8 cellular contexts compared by ENCODE assay signal in genomic region chr15:78506971-78507830, GRCh38. TPM values are rescaled to one million over a fixed set of nuclear protein-coding genes. Genes with fewer than 3 reads are reported as not detected.
DNase-seq lines count a peak whose midpoint lies in the region; ATAC-seq and TF ChIP-seq lines count a peak whose summit lies in the region.

TSS of gene HYKK (plus strand) at chr15:78507577. CDS start at chr15:78513089, 5,512 bp downstream.

- H3K4me3 ChIP-seq in AG10803 (ENCODE audit: low read length) = peak within 1 kb of the TSS; percentile 92
- peak within 1 kb of the TSS; percentile 94 for H3K4me3 ChIP-seq in choroid plexus epithelial cell (ENCODE audit: low read depth, low read length)
- peak within 1 kb of the TSS; percentile 70 for H3K4me3 ChIP-seq in kidney epithelial cell (ENCODE audit: low read depth, low read length)

- no peak for TF ChIP-seq CTCF in AG10803 (conservative IDR thresholded peaks at IDR 0.05; ENCODE audit: low read length)
- TF ChIP-seq CTCF in choroid plexus epithelial cell (conservative IDR thresholded peaks at IDR 0.05; ENCODE audit: low read depth, low read length) = no peak
- peak; percentile 7 for TF ChIP-seq CTCF in kidney epithelial cell (IDR thresholded peaks at IDR 0.05; ENCODE audit: insufficient read depth, low read length, poor library complexity, severe bottlenecking)

- no peaks in the 10 kb centered on the region for H3K27me3 ChIP-seq in kidney epithelial cell (ENCODE audit: control insufficient read depth, insufficient read depth, low read length)

- DNase-seq in AG10803 (ENCODE audit: low read depth) (peak; percentile 94), NCI-H460 (ENCODE audit: extremely low read depth, low read depth) (peak; percentile 97), choroid plexus epithelial cell (ENCODE audit: low read depth) (peak; percentile 99), kidney epithelial cell (ENCODE audit: low read depth) (peak; percentile 93)
- DNase-seq in activated CD4-positive, alpha-beta T cell treated with anti-CD3 and anti-CD28 coated beads for 24 hours (ENCODE audit: low read depth in 2 of 2) = peak; percentile 56 to 69
- DNase-seq in stimulated activated CD4-positive, alpha-beta T cell treated with anti-CD3 and anti-CD28 coated beads, Interleukin-15, amount 100 ng/mL, for 1 hour (ENCODE audit: low read depth in 1 of 2, low spot score in 1 of 2) = peak; percentile 32 to 62

- peak; percentile 91 for ATAC-seq in HG03432 (IDR thresholded peaks at IDR 0.05; ENCODE audit: unreplicated experiment)

- TF ChIP-seq POLR2A in GM19099 (IDR thresholded peaks at IDR 0.05; ENCODE audit: extremely low read depth, insufficient read length, low read depth) = peak; percentile 49

- H3K36me3 ChIP-seq in kidney epithelial cell (ENCODE audit: control insufficient read depth, insufficient read depth, low read length) = no peaks in the 10 kb centered on the region

RNA-seq across cellular contexts. Expression of gene HYKK, which starts in this region (rescaled TPM):
- total RNA-seq in NCI-H460 (2014; rRNA removed; shearing (Covaris generic)) = 6.6 and 6.9 TPM in 2 replicates
- polyA plus RNA-seq in NCI-H460 (2014; cell fraction: nucleus; rRNA removed) = 5.9 and 6.7 TPM in 2 replicates
- total RNA-seq in kidney epithelial cell = 3.9 and 4.4 TPM in 2 replicates

Comparison
In these comparisons a context has a peak if more than half of its experiments do, and no peak if none do; other contexts are left out.
1. Peak in every context shown above with its lines: DNase-seq, ATAC-seq and H3K4me3 ChIP-seq.
2. DNase-seq: peak in every context shown above with its lines; median percentile 99 in choroid plexus epithelial cell; 97 in NCI-H460; 94 in AG10803; 93 in kidney epithelial cell; 62 in activated CD4-positive, alpha-beta T cell treated with anti-CD3 and anti-CD28 coated beads for 24 hours; 47 in stimulated activated CD4-positive, alpha-beta T cell treated with anti-CD3 and anti-CD28 coated beads, Interleukin-15, amount 100 ng/mL, for 1 hour.